ENCODE assay signal across 8 cellular contexts in the genomic region with DNA sequence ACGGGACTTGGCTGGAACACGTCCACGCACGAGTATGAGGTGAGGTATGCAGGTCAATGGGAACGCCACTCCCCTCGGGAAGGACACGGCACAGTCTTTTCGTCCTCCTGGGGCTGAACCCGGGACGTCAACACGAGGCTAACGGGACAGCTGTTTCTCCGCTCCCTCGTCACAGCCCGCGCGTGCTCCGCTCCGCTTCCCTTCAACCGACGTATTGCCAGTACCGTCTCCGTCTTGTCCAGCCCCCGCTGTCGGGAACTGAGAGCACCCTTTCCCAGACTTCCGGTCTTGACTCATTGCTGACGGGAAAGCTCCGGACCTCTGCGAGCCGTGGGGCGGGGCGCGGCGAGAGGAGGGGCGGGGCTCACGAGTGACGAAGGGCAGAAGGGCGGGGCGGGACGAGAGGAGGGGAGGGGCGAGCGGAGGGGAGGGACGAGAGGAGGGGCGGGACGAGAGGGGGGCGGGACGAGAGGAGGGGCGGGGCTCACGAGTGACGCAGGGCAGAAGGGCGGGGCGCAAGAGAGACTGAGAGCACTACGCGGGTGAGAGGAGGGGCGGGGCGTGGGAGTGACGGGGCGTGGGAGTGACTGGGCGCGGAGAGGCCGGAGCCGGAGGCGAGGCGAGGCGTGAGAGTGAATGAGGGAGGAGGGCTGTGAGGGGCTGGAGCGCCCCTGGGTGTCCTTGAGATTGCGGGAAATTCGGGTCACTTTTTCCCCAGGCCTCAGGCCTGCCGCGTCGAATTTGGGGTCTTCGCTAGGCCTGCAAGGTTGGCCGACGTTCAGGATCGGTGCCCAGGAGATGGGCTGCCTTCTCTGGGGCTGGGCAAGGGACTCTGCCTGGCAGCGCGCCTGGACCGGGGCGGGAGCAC. TPM values are rescaled to one million over a fixed set of nuclear protein-coding genes. Genes with fewer than 3 reads are reported as not detected.
DNase-seq lines count a peak whose midpoint lies in the region; ATAC-seq and TF ChIP-seq lines count a peak whose summit lies in the region.

No MANE protein-coding gene starts in this region.

- TF ChIP-seq CTCF in GM13977 (IDR thresholded peaks at IDR 0.05; ENCODE audit: extremely low read depth, insufficient read depth, missing control alignments) (no peak), adrenal gland (IDR thresholded peaks at IDR 0.05) (no peak), heart left ventricle (IDR thresholded peaks at IDR 0.05) (no peak), type B pancreatic cell (conservative IDR thresholded peaks at IDR 0.05) (no peak)

- DNase-seq in GM13977 (ENCODE audit: low spot score), result peak; percentile 90
- DNase-seq in NCI-H146 (lab: John Stamatoyannopoulos, UW), result peak; percentile 96
- DNase-seq in T follicular helper cell (ENCODE audit: low read depth), result peak; percentile 93
- DNase-seq in adrenal gland, result peak; percentile 97 to 99 (median 99)
- DNase-seq in heart left ventricle, result peak; percentile 97 to 99 (median 98)
- peak; percentile 94 to 100 (median 97) for DNase-seq in posterior cingulate gyrus
- peak; percentile 95 for DNase-seq in type B pancreatic cell (ENCODE audit: extremely low spot score, unreplicated experiment)

- H3K36me3 ChIP-seq in adrenal gland (replicated peaks in 1 of 2), result no peaks in the 10 kb centered on the region
- no peaks in the 10 kb centered on the region for H3K36me3 ChIP-seq in heart left ventricle

- intact Hi-C loops in adrenal gland (cut with DNase I) (loop anchor here in 1 of 2 donors (10.0 kb wide), 1 partner anchor 195 kb away; a partner anchor contains a TSS), heart left ventricle (cut with DNase I) (loop anchor here in 5 of 10 donors (5.0 to 10.0 kb wide), 5 partner anchors 75 to 355 kb away; a partner anchor contains a TSS), posterior cingulate gyrus (cut with DNase I) (loop anchor here (5.0 to 10.0 kb wide), 2 partner anchors 195 to 352 kb away; a partner anchor contains a TSS)

- ATAC-seq in HG02870 (IDR thresholded peaks at IDR 0.05; ENCODE audit: unreplicated experiment), result peak; percentile 75
- peak; percentile 93 to 97 (median 95) for ATAC-seq in heart left ventricle

- peak overlapping the region; percentile 93 for H3K27ac Mint-ChIP-seq in type B pancreatic cell

- H3K9me3 ChIP-seq in adrenal gland (replicated peaks in 1 of 3) (no peaks in the 10 kb centered on the region), heart left ventricle (no peaks in the 10 kb centered on the region)

- H3K9me3 Mint-ChIP-seq in type B pancreatic cell, result no peaks in the 10 kb centered on the region

- no peaks in the 10 kb centered on the region for H3K36me3 Mint-ChIP-seq in type B pancreatic cell

- no peaks in the 10 kb centered on the region for H3K27me3 ChIP-seq in adrenal gland
- H3K27me3 ChIP-seq in heart left ventricle, result no peaks in the 10 kb centered on the region

- H3K4me3 Mint-ChIP-seq in type B pancreatic cell, result peak overlapping the region; percentile 94

- in situ Hi-C loops in GM13977 (cut with MboI; ENCODE audit: low pct_unique_long_range_greater_than_20kb, low sequenced_read_pairs, unreplicated experiment), result no loop called here

- WGBS in adrenal gland, 4 donors, result 0 to 1% (median 1%) methylated on average over 21 to 74 of the region's 79 CpGs
- WGBS in heart left ventricle, 4 donors, result 1 to 2% (median 1%) methylated on average over 72 to 79 of the region's 79 CpGs

- H3K4me1 ChIP-seq in adrenal gland (replicated peaks in 1 of 2) (peaks cover 10% of the 10 kb centered on the region in 2 donors), heart left ventricle (peaks cover 0 to 40% (median 7%) of the 10 kb centered on the region in 12 donors)

- H3K27ac ChIP-seq in adrenal gland (peak overlapping the region; percentile 60 to 93 (median 83)), heart left ventricle (peak overlapping the region; percentile 43 to 97 (median 90))

- TF ChIP-seq POLR2A in adrenal gland (IDR thresholded peaks at IDR 0.05) (peak; percentile 86 to 95), heart left ventricle (IDR thresholded peaks at IDR 0.05) (peak; percentile 83 to 90)

- H3K4me3 ChIP-seq in adrenal gland (peak overlapping the region in 3 of 4 donors; percentile 48 to 68 (median 54)), heart left ventricle (peak overlapping the region; percentile 43 to 94 (median 70))

- H3K4me1 Mint-ChIP-seq in type B pancreatic cell (ENCODE audit: unreplicated experiment), result peaks cover 7% of the 10 kb centered on the region

- no peaks in the 10 kb centered on the region for H3K27me3 Mint-ChIP-seq in type B pancreatic cell

RNA-seq across cellular contexts. Expression of a gene that starts 22.2 kb away (rescaled TPM):
- total RNA-seq in adrenal gland (not detected), heart left ventricle (not detected), type B pancreatic cell (ENCODE audit: low replicate concordance) (0.76 and 13.5 TPM in 2 replicates)
- polyA plus RNA-seq in adrenal gland (under 1 TPM in 1 of 3 donors, not detected in 2; 0.29 TPM), heart left ventricle (not detected)

Comparison
In these comparisons a context has a peak if more than half of its experiments do, and no peak if none do; other contexts are left out.
1. Peak in every context shown above with its lines: DNase-seq, ATAC-seq, H3K4me3 ChIP-seq and H3K27ac ChIP-seq.